In genomic region chr13:96379967-96380366, GRCh38 we compare ENCODE assay signal across 19 cellular contexts.
DNase-seq lines count a peak whose midpoint lies in the region; ATAC-seq, FAIRE-seq and TF ChIP-seq lines count a peak whose summit lies in the region.
"Had no signal": no experiment of that assay in that cellular context is flagged by ENCODE, and none has a peak within 500 bp of the region (broad histone marks: within the 10 kb centered on the region; RNA-seq: fewer than 3 reads in every experiment).

No MANE protein-coding gene starts in this region.

- DNase-seq in AG08396 (ENCODE audit: low spot score) (no peak), omental fat pad (ENCODE audit: low spot score) (no peak)
- DNase-seq: Caco-2; CD4-positive, CD25-positive, alpha-beta regulatory T cell; CD8-positive, alpha-beta T cell; DMS 273 treated with DMSO at 0.1 percent for 48 hours; DMS79; EL; GDM1; GM23248; H7; HCEC 1CT had no signal

- ATAC-seq in GM18868 (IDR thresholded peaks at IDR 0.05; ENCODE audit: unreplicated experiment) (peak; percentile 56), HG03432 (IDR thresholded peaks at IDR 0.05; ENCODE audit: unreplicated experiment) (peak; percentile 49), HG02588 (IDR thresholded peaks at IDR 0.05; ENCODE audit: unreplicated experiment) (no peak), omental fat pad (ENCODE audit: low FRiP score) (no peak)
- ATAC-seq: CD8-positive, alpha-beta T cell had no signal

- TF ChIP-seq CTCF in omental fat pad (IDR thresholded peaks at IDR 0.05), result no peak

- FAIRE-seq in islet of Langerhans (lab: Jason Lieb, UNC), result peak; percentile 84
- FAIRE-seq: D721Med, GM12892, H1 had no signal

Comparison
In these comparisons a context has a peak if more than half of its experiments do, and no peak if none do; other contexts are left out.
1. ATAC-seq: peak in GM18868 (single experiment) and HG03432 (single experiment); none in HG02588 (single experiment) and omental fat pad (single experiment).